Comparison of ENCODE assay signal across 34 cellular contexts in genomic region chr3:107962015-107962414, GRCh38.
"Had no signal": no experiment of that assay in that cellular context is flagged by ENCODE, and none has a peak within 500 bp of the region (broad histone marks: within the 10 kb centered on the region; RNA-seq: fewer than 3 reads in every experiment).

No MANE protein-coding gene starts in this region.

- H3K36me3 Mint-ChIP-seq: activated naive CD4-positive, alpha-beta T cell treated with anti-CD3 and anti-CD28 coated beads, Interleukin-2, amount 10 ng/mL, durations not matched to agents 7 days and 5 days; activated naive CD4-positive, alpha-beta T cell treated with anti-CD3 and anti-CD28 coated beads, Interleukin-2, amount 50 U/mL, for 24 hours; activated naive CD4-positive, alpha-beta T cell treated with anti-CD3 and anti-CD28 coated beads, Interleukin-2, amount 50 U/mL, for 72 hours; activated naive CD8-positive, alpha-beta T cell; brain had no signal

- H3K27ac Mint-ChIP-seq: activated naive CD4-positive, alpha-beta T cell treated with anti-CD3 and anti-CD28 coated beads for 36 hours; activated naive CD4-positive, alpha-beta T cell treated with anti-CD3 and anti-CD28 coated beads, Interleukin-2, amount 10 ng/mL, durations not matched to agents 7 days and 5 days; activated naive CD4-positive, alpha-beta T cell treated with anti-CD3 and anti-CD28 coated beads, Interleukin-2, amount 50 U/mL, for 24 hours; activated naive CD4-positive, alpha-beta T cell treated with anti-CD3 and anti-CD28 coated beads, Interleukin-2, amount 50 U/mL, for 72 hours; activated naive CD8-positive, alpha-beta T cell; activated naive CD8-positive, alpha-beta T cell treated with anti-CD3 and anti-CD28 coated beads for 36 hours; activated naive CD8-positive, alpha-beta T cell treated with anti-CD3 and anti-CD28 coated beads, Interleukin-2, amount 10 ng/mL, durations not matched to agents 7 days and 5 days; activated naive CD8-positive, alpha-beta T cell treated with anti-CD3 and anti-CD28 coated beads, Interleukin-2, amount 50 U/mL, for 24 hours; activated T-cell treated with anti-CD3 and anti-CD28 coated beads, Interleukin-2, amount 50 U/mL, for 24 hours; activated T-cell treated with anti-CD3 and anti-CD28 coated beads, Interleukin-2, amount 50 U/mL, for 72 hours; activated T-helper 1 cell treated with anti-CD3 and anti-CD28 coated beads, Interleukin-12 subunit alpha, Interleukin-12 subunit beta, Interleukin-2, Interleukin-4 antibody, amounts not matched to agents 30 ng/mL and 10 ng/mL and 1 ng/mL, durations not matched to agents 14 hours and 24 hours and 36 hours; activated T-helper 17 cell treated with anti-CD3 and anti-CD28 coated beads, Interleukin-2, amount 50 U/mL, for 72 hours; activated T-helper 2 cell treated with anti-CD3 and anti-CD28 coated beads, Interferon-gamma antibody, Interleukin-2, Interleukin-4, amounts not matched to agents 10 μg/mL and 5 μg/mL and 100 μg/mL, durations not matched to agents 14 hours and 24 hours and 36 hours had no signal

- ATAC-seq: activated naive CD4-positive, alpha-beta T cell treated with anti-CD3 and anti-CD28 coated beads, Interleukin-2, amount 50 U/mL, for 72 hours; activated naive CD8-positive, alpha-beta T cell treated with anti-CD3 and anti-CD28 coated beads, Interleukin-2, amount 50 U/mL, for 24 hours; activated T-cell treated with anti-CD3 and anti-CD28 coated beads, Interleukin-2, amount 50 U/mL, for 4 hours; activated T-cell treated with anti-CD3 and anti-CD28 coated beads, Interleukin-2, amount 50 U/mL, for 72 hours; activated T-helper 17 cell treated with anti-CD3 and anti-CD28 coated beads, Interleukin-2, amount 50 U/mL, for 72 hours; body of pancreas had no signal

- H3K4me1 Mint-ChIP-seq: activated naive CD4-positive, alpha-beta T cell treated with anti-CD3 and anti-CD28 coated beads, Interleukin-2, amount 10 ng/mL, durations not matched to agents 7 days and 5 days; activated naive CD4-positive, alpha-beta T cell treated with anti-CD3 and anti-CD28 coated beads, Interleukin-2, amount 50 U/mL, for 24 hours; central memory CD8-positive, alpha-beta T cell had no signal

- H3K27me3 Mint-ChIP-seq: activated naive CD4-positive, alpha-beta T cell treated with anti-CD3 and anti-CD28 coated beads, Interleukin-2, amount 50 U/mL, for 24 hours; activated naive CD8-positive, alpha-beta T cell; activated naive CD8-positive, alpha-beta T cell treated with anti-CD3 and anti-CD28 coated beads for 36 hours; activated naive CD8-positive, alpha-beta T cell treated with anti-CD3 and anti-CD28 coated beads, Interleukin-2, amount 50 U/mL, for 24 hours; activated T-cell treated with anti-CD3 and anti-CD28 coated beads, Interleukin-2, amount 50 U/mL, for 24 hours; activated T-helper 17 cell treated with anti-CD3 and anti-CD28 coated beads, Interleukin-2, amount 50 U/mL, for 72 hours; brain; central memory CD8-positive, alpha-beta T cell had no signal

- H3K4me3 Mint-ChIP-seq: activated naive CD4-positive, alpha-beta T cell treated with anti-CD3 and anti-CD28 coated beads for 36 hours; activated naive CD4-positive, alpha-beta T cell treated with anti-CD3 and anti-CD28 coated beads, Interleukin-2, amount 10 ng/mL, durations not matched to agents 7 days and 5 days; activated naive CD4-positive, alpha-beta T cell treated with anti-CD3 and anti-CD28 coated beads, Interleukin-2, amount 50 U/mL, for 24 hours; activated naive CD8-positive, alpha-beta T cell; activated naive CD8-positive, alpha-beta T cell treated with anti-CD3 and anti-CD28 coated beads for 36 hours; activated naive CD8-positive, alpha-beta T cell treated with anti-CD3 and anti-CD28 coated beads, Interleukin-2, amount 10 ng/mL, durations not matched to agents 7 days and 5 days; activated naive CD8-positive, alpha-beta T cell treated with anti-CD3 and anti-CD28 coated beads, Interleukin-2, amount 50 U/mL, for 24 hours; activated T-cell treated with anti-CD3 and anti-CD28 coated beads, Interleukin-2, amount 50 U/mL, for 24 hours; activated T-cell treated with anti-CD3 and anti-CD28 coated beads, Interleukin-2, amount 50 U/mL, for 4 hours; activated T-cell treated with anti-CD3 and anti-CD28 coated beads, Interleukin-2, amount 50 U/mL, for 72 hours; activated T-helper 1 cell treated with anti-CD3 and anti-CD28 coated beads, Interleukin-12 subunit alpha, Interleukin-12 subunit beta, Interleukin-2, Interleukin-4 antibody, amounts not matched to agents 30 ng/mL and 10 ng/mL and 1 ng/mL, durations not matched to agents 14 hours and 24 hours and 36 hours; activated T-helper 17 cell treated with anti-CD3 and anti-CD28 coated beads, Interleukin-2, amount 50 U/mL, for 72 hours; brain; central memory CD8-positive, alpha-beta T cell had no signal

- H3K9me3 Mint-ChIP-seq: activated naive CD4-positive, alpha-beta T cell treated with anti-CD3 and anti-CD28 coated beads for 36 hours; activated naive CD4-positive, alpha-beta T cell treated with anti-CD3 and anti-CD28 coated beads, Interleukin-2, amount 10 ng/mL, durations not matched to agents 7 days and 5 days; activated naive CD8-positive, alpha-beta T cell treated with anti-CD3 and anti-CD28 coated beads, Interleukin-2, amount 50 U/mL, for 24 hours; activated T-cell treated with anti-CD3 and anti-CD28 coated beads, Interleukin-2, amount 50 U/mL, for 24 hours; activated T-cell treated with anti-CD3 and anti-CD28 coated beads, Interleukin-2, amount 50 U/mL, for 4 hours; activated T-helper 1 cell treated with anti-CD3 and anti-CD28 coated beads, Interleukin-12 subunit alpha, Interleukin-12 subunit beta, Interleukin-2, Interleukin-4 antibody, amounts not matched to agents 30 ng/mL and 10 ng/mL and 1 ng/mL, durations not matched to agents 14 hours and 24 hours and 36 hours; central memory CD8-positive, alpha-beta T cell had no signal

- DNase-seq: activated effector memory CD4-positive, alpha-beta T cell treated with anti-CD3 and anti-CD28 coated beads, Interleukin-2, amount 50 U/mL, for 16 hours; activated effector memory CD4-positive, alpha-beta T cell treated with Interleukin-2 at 50 U/mL for 16 hours; activated gamma-delta T cell; activated gamma-delta T cell treated with Interleukin-2 at 50 U/mL for 16 hours; activated naive CD4-positive, alpha-beta T cell; activated naive CD4-positive, alpha-beta T cell treated with anti-CD3 and anti-CD28 coated beads for 36 hours; activated naive CD4-positive, alpha-beta T cell treated with anti-CD3 and anti-CD28 coated beads, Interleukin-2, amount 10 ng/mL, durations not matched to agents 7 days and 5 days; activated naive CD4-positive, alpha-beta T cell treated with anti-CD3 and anti-CD28 coated beads, Interleukin-2, amount 50 U/mL, for 16 hours; activated naive CD4-positive, alpha-beta T cell treated with Interleukin-2 at 50 U/mL for 16 hours; activated naive CD8-positive, alpha-beta T cell treated with anti-CD3 and anti-CD28 coated beads for 36 hours; activated naive CD8-positive, alpha-beta T cell treated with anti-CD3 and anti-CD28 coated beads, Interleukin-2, amount 10 ng/mL, durations not matched to agents 7 days and 5 days; activated naive CD8-positive, alpha-beta T cell treated with anti-CD3 and anti-CD28 coated beads, Interleukin-2, amount 50 U/mL, for 24 hours; activated T-cell treated with anti-CD3 and anti-CD28 coated beads, Interleukin-2, amount 50 U/mL, for 24 hours; activated T-cell treated with anti-CD3 and anti-CD28 coated beads, Interleukin-2, amount 50 U/mL, for 4 hours; activated T-cell treated with anti-CD3 and anti-CD28 coated beads, Interleukin-2, amount 50 U/mL, for 48 hours; activated T-cell treated with anti-CD3 and anti-CD28 coated beads, Interleukin-2, amount 50 U/mL, for 72 hours; adrenal gland; amniotic stem cell; amygdala; anterior cingulate cortex; aorta; brain microvascular endothelial cell; caudate nucleus; central memory CD4-positive, alpha-beta T cell; cerebellar nuclear complex had no signal
